In genomic region chr1:61853545-61853944, GRCh38 we compare ENCODE assay signal across 11 cellular contexts.
DNase-seq lines count a peak whose midpoint lies in the region; ATAC-seq and TF ChIP-seq lines count a peak whose summit lies in the region.
"Had no signal": no experiment of that assay in that cellular context is flagged by ENCODE, and none has a peak within 500 bp of the region (broad histone marks: within the 10 kb centered on the region; RNA-seq: fewer than 3 reads in every experiment).

No MANE protein-coding gene starts in this region.

- intact Hi-C loops in cardiac septum (cut with DNase I) = loop anchor here (5.0 to 10.0 kb wide), 6 partner anchors 401 to 1879 kb away; no protein-coding TSS in a partner anchor

- H3K4me1 ChIP-seq in cardiac muscle cell (ENCODE audit: low read depth) = peaks cover 2% of the 10 kb centered on the region

- H3K4me3 ChIP-seq in cardiac muscle cell = no peak overlapping the region
- H3K4me3 ChIP-seq in fibroblast of the aortic adventitia (ENCODE audit: low read depth, low read length) = no peak overlapping the region

- TF ChIP-seq CTCF in cardiac muscle cell (IDR thresholded peaks at IDR 0.05; ENCODE audit: low read depth, low read length) (peak; percentile 44), fibroblast of the aortic adventitia (IDR thresholded peaks at IDR 0.05; ENCODE audit: insufficient read depth, low read length) (peak; percentile 51), type B pancreatic cell (conservative IDR thresholded peaks at IDR 0.05) (peak; percentile 48)

- H3K27ac Mint-ChIP-seq in type B pancreatic cell = no peak overlapping the region

- H3K4me1 Mint-ChIP-seq in type B pancreatic cell (ENCODE audit: unreplicated experiment) = peaks cover 17% of the 10 kb centered on the region

- no peaks in the 10 kb centered on the region for H3K36me3 ChIP-seq in cardiac muscle cell

- no peaks in the 10 kb centered on the region for H3K9me3 ChIP-seq in cardiac muscle cell (ENCODE audit: low read depth)

- H3K9me3 Mint-ChIP-seq in type B pancreatic cell = no peaks in the 10 kb centered on the region

- peaks cover 8% of the 10 kb centered on the region for H3K36me3 Mint-ChIP-seq in type B pancreatic cell

- peak in 1 of 2 donors; percentile 59 for DNase-seq in cardiac muscle cell (ENCODE audit: low read depth in 1 of 2, low spot score in 1 of 2)
- DNase-seq in cardiac septum (ENCODE audit: low spot score) = no peak
- DNase-seq in RKO (ENCODE audit: low spot score) = peak; percentile 61
- peak; percentile 66 for DNase-seq in fibroblast of the aortic adventitia (ENCODE audit: low read depth)
- no peak for DNase-seq in type B pancreatic cell (ENCODE audit: extremely low spot score, unreplicated experiment)
- no peak for DNase-seq in stimulated activated CD4-positive, alpha-beta T cell treated with anti-CD3 and anti-CD28 coated beads, Interleukin-4, amount 100 ng/mL, for 1 hour
- DNase-seq: activated effector memory CD4-positive, alpha-beta T cell treated with anti-CD3 and anti-CD28 coated beads, Interleukin-2, amount 50 U/mL, for 16 hours; COR-L47; posterior cingulate gyrus had no signal

- H3K27me3 Mint-ChIP-seq in type B pancreatic cell = no peaks in the 10 kb centered on the region

- no peak overlapping the region for H3K27ac ChIP-seq in cardiac muscle cell

- H3K27me3 ChIP-seq in cardiac muscle cell = no peaks in the 10 kb centered on the region

- no peak for ATAC-seq in HG02852 (IDR thresholded peaks at IDR 0.05; ENCODE audit: unreplicated experiment)
- no peak for ATAC-seq in GM18519 (IDR thresholded peaks at IDR 0.05; ENCODE audit: low FRiP score, unreplicated experiment)

- H3K4me3 Mint-ChIP-seq in type B pancreatic cell = no peak overlapping the region

Comparison
In these comparisons a context has a peak if more than half of its experiments do, and no peak if none do; other contexts are left out.
1. DNase-seq: peak in RKO (single experiment) and fibroblast of the aortic adventitia (single experiment); none in cardiac septum (single experiment), type B pancreatic cell (single experiment) and stimulated activated CD4-positive, alpha-beta T cell treated with anti-CD3 and anti-CD28 coated beads, Interleukin-4, amount 100 ng/mL, for 1 hour (single experiment).
2. Peak in every context shown above with its lines, with median percentiles within 50 percentile points of each other: CTCF ChIP-seq.